In the genomic region with DNA sequence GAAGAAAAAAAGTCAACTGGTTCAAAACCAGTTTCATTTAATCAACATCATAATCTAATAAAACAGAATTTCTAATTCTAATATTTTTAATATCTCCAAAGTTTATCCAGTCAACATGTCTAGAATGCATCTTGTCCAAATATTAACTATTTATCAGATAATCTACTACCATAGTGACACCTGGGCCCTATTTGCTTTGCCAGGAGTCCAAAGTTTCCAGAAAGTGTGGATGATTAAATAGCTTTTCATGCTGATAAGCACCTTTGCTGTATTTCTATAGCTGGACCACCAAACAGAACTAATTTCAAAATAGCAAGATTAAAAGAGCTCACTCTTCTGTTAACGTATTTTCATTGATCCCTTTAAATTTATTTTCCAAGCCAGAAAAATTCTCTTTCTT, we compare ENCODE assay signal across 33 cellular contexts. TPM values are rescaled to one million over a fixed set of nuclear protein-coding genes. Genes with fewer than 3 reads are reported as not detected.
"Had no signal": no experiment of that assay in that cellular context is flagged by ENCODE, and none has a peak within 500 bp of the region (broad histone marks: within the 10 kb centered on the region; RNA-seq: fewer than 3 reads in every experiment).

No MANE protein-coding gene starts in this region.

- ATAC-seq: activated naive CD4-positive, alpha-beta T cell treated with anti-CD3 and anti-CD28 coated beads, Interleukin-2, amount 50 U/mL, for 72 hours; activated T-cell treated with anti-CD3 and anti-CD28 coated beads, Interleukin-2, amount 50 U/mL, for 72 hours; T-helper 17 cell had no signal

- H3K27me3 ChIP-seq: ascending aorta, breast epithelium, cardiac muscle cell, colonic mucosa, esophagus squamous epithelium had no signal

- H3K4me1 Mint-ChIP-seq: brain had no signal

- H3K36me3 ChIP-seq: ascending aorta, breast epithelium, cardiac muscle cell, colonic mucosa, esophagus squamous epithelium had no signal

- DNase-seq: activated CD4-positive, alpha-beta memory T cell treated with anti-CD3 and anti-CD28 coated beads, Interleukin-2, amount 10 ng/mL, durations not matched to agents 7 days and 5 days; activated CD4-positive, alpha-beta T cell treated with anti-CD3 and anti-CD28 coated beads for 1 hour; activated CD4-positive, alpha-beta T cell treated with anti-CD3 and anti-CD28 coated beads for 4 hours; activated CD4-positive, alpha-beta T cell treated with anti-CD3 and anti-CD28 coated beads, Interleukin-2, amount 10 ng/mL, durations not matched to agents 7 days and 5 days; activated CD4-positive, alpha-beta T cell treated with anti-CD3 and anti-CD28 coated beads, Interleukin-2, amount 50 U/mL, for 4 hours; activated CD4-positive, CD25-positive, alpha-beta regulatory T cell; activated CD8-positive, alpha-beta memory T cell treated with anti-CD3 and anti-CD28 coated beads, Interleukin-2, amount 50 U/mL, for 48 hours; activated gamma-delta T cell; activated naive CD4-positive, alpha-beta T cell; activated naive CD4-positive, alpha-beta T cell treated with anti-CD3 and anti-CD28 coated beads, Interleukin-2, amount 10 ng/mL, durations not matched to agents 7 days and 5 days; activated naive CD8-positive, alpha-beta T cell treated with anti-CD3 and anti-CD28 coated beads, Interleukin-2, amount 10 ng/mL, durations not matched to agents 7 days and 5 days; activated T-cell treated with anti-CD3 and anti-CD28 coated beads for 4 hours; activated T-cell treated with anti-CD3 and anti-CD28 coated beads, Interleukin-2, amount 50 U/mL, for 24 hours; activated T-cell treated with anti-CD3 and anti-CD28 coated beads, Interleukin-2, amount 50 U/mL, for 72 hours; central memory CD4-positive, alpha-beta T cell; cerebellar nuclear complex; colonic mucosa; effector CD8-positive, alpha-beta T cell; esophagus squamous epithelium; foreskin melanocyte; head of caudate nucleus; T-helper 1 cell; T-helper 17 cell had no signal

- H3K27ac Mint-ChIP-seq: activated CD4-positive, alpha-beta memory T cell treated with anti-CD3 and anti-CD28 coated beads, Interleukin-2, amount 10 ng/mL, durations not matched to agents 7 days and 5 days; activated CD4-positive, alpha-beta T cell treated with anti-CD3 and anti-CD28 coated beads, Interleukin-2, amount 10 ng/mL, durations not matched to agents 7 days and 5 days; activated naive CD4-positive, alpha-beta T cell treated with anti-CD3 and anti-CD28 coated beads, Interleukin-2, amount 10 ng/mL, durations not matched to agents 7 days and 5 days; activated naive CD4-positive, alpha-beta T cell treated with anti-CD3 and anti-CD28 coated beads, Interleukin-2, amount 50 U/mL, for 72 hours; activated naive CD8-positive, alpha-beta T cell treated with anti-CD3 and anti-CD28 coated beads, Interleukin-2, amount 10 ng/mL, durations not matched to agents 7 days and 5 days; activated T-cell treated with anti-CD3 and anti-CD28 coated beads, Interleukin-2, amount 50 U/mL, for 24 hours; activated T-cell treated with anti-CD3 and anti-CD28 coated beads, Interleukin-2, amount 50 U/mL, for 72 hours; brain; T-helper 17 cell had no signal

- H3K4me3 Mint-ChIP-seq: activated CD4-positive, alpha-beta memory T cell treated with anti-CD3 and anti-CD28 coated beads, Interleukin-2, amount 10 ng/mL, durations not matched to agents 7 days and 5 days; activated CD4-positive, alpha-beta T cell treated with anti-CD3 and anti-CD28 coated beads, Interleukin-2, amount 10 ng/mL, durations not matched to agents 7 days and 5 days; activated naive CD4-positive, alpha-beta T cell treated with anti-CD3 and anti-CD28 coated beads, Interleukin-2, amount 10 ng/mL, durations not matched to agents 7 days and 5 days; activated naive CD8-positive, alpha-beta T cell treated with anti-CD3 and anti-CD28 coated beads, Interleukin-2, amount 10 ng/mL, durations not matched to agents 7 days and 5 days; activated T-cell treated with anti-CD3 and anti-CD28 coated beads, Interleukin-2, amount 50 U/mL, for 24 hours; activated T-cell treated with anti-CD3 and anti-CD28 coated beads, Interleukin-2, amount 50 U/mL, for 72 hours; brain; T-helper 17 cell had no signal

- H3K9me3 Mint-ChIP-seq: activated CD4-positive, alpha-beta memory T cell treated with anti-CD3 and anti-CD28 coated beads, Interleukin-2, amount 10 ng/mL, durations not matched to agents 7 days and 5 days; activated CD4-positive, alpha-beta T cell treated with anti-CD3 and anti-CD28 coated beads, Interleukin-2, amount 10 ng/mL, durations not matched to agents 7 days and 5 days; activated naive CD4-positive, alpha-beta T cell treated with anti-CD3 and anti-CD28 coated beads, Interleukin-2, amount 10 ng/mL, durations not matched to agents 7 days and 5 days; activated naive CD4-positive, alpha-beta T cell treated with anti-CD3 and anti-CD28 coated beads, Interleukin-2, amount 50 U/mL, for 72 hours; activated naive CD8-positive, alpha-beta T cell treated with anti-CD3 and anti-CD28 coated beads, Interleukin-2, amount 10 ng/mL, durations not matched to agents 7 days and 5 days; activated T-cell treated with anti-CD3 and anti-CD28 coated beads, Interleukin-2, amount 50 U/mL, for 24 hours; activated T-cell treated with anti-CD3 and anti-CD28 coated beads, Interleukin-2, amount 50 U/mL, for 72 hours had no signal

- H3K4me3 ChIP-seq: ascending aorta, breast epithelium, cardiac muscle cell, colonic mucosa, esophagus squamous epithelium had no signal

- H3K27ac ChIP-seq: ascending aorta, breast epithelium, cardiac muscle cell, colonic mucosa, epithelial cell of prostate, esophagus squamous epithelium had no signal

- H3K9me3 ChIP-seq: ascending aorta, breast epithelium, colonic mucosa, esophagus squamous epithelium had no signal

- H3K4me1 ChIP-seq: ascending aorta, breast epithelium, colonic mucosa had no signal

- H3K36me3 Mint-ChIP-seq: activated naive CD4-positive, alpha-beta T cell treated with anti-CD3 and anti-CD28 coated beads, Interleukin-2, amount 10 ng/mL, durations not matched to agents 7 days and 5 days; activated naive CD4-positive, alpha-beta T cell treated with anti-CD3 and anti-CD28 coated beads, Interleukin-2, amount 50 U/mL, for 72 hours; activated naive CD8-positive, alpha-beta T cell treated with anti-CD3 and anti-CD28 coated beads, Interleukin-2, amount 10 ng/mL, durations not matched to agents 7 days and 5 days; brain had no signal

RNA-seq across cellular contexts. Expression of a gene that starts 12.3 kb away (rescaled TPM):
- total RNA-seq: activated CD4-positive, alpha-beta memory T cell treated with anti-CD3 and anti-CD28 coated beads, Interleukin-2, amount 10 ng/mL, durations not matched to agents 7 days and 5 days; activated CD4-positive, alpha-beta T cell treated with anti-CD3 and anti-CD28 coated beads, Interleukin-2, amount 10 ng/mL, durations not matched to agents 7 days and 5 days; activated naive CD4-positive, alpha-beta T cell treated with anti-CD3 and anti-CD28 coated beads, Interleukin-2, amount 50 U/mL, for 72 hours; activated naive CD8-positive, alpha-beta T cell treated with anti-CD3 and anti-CD28 coated beads, Interleukin-2, amount 10 ng/mL, durations not matched to agents 7 days and 5 days; activated T-cell treated with anti-CD3 and anti-CD28 coated beads, Interleukin-2, amount 50 U/mL, for 72 hours; ascending aorta; breast epithelium; cardiac muscle cell; colonic mucosa; dermis microvascular lymphatic vessel endothelial cell; endothelial cell of umbilical vein; esophagus squamous epithelium; fibroblast of lung; fibroblast of villous mesenchyme; T-helper 17 cell had no signal

RNA-seq across cellular contexts. Expression of a gene that starts 42.6 kb away (rescaled TPM):
- total RNA-seq: activated CD4-positive, alpha-beta memory T cell treated with anti-CD3 and anti-CD28 coated beads, Interleukin-2, amount 10 ng/mL, durations not matched to agents 7 days and 5 days; activated CD4-positive, alpha-beta T cell treated with anti-CD3 and anti-CD28 coated beads, Interleukin-2, amount 10 ng/mL, durations not matched to agents 7 days and 5 days; activated naive CD4-positive, alpha-beta T cell treated with anti-CD3 and anti-CD28 coated beads, Interleukin-2, amount 50 U/mL, for 72 hours; activated naive CD8-positive, alpha-beta T cell treated with anti-CD3 and anti-CD28 coated beads, Interleukin-2, amount 10 ng/mL, durations not matched to agents 7 days and 5 days; activated T-cell treated with anti-CD3 and anti-CD28 coated beads, Interleukin-2, amount 50 U/mL, for 72 hours; ascending aorta; cardiac muscle cell; endothelial cell of umbilical vein; fibroblast of lung had no signal

RNA-seq across cellular contexts. Expression of a gene that starts 47.2 kb away (rescaled TPM):
- total RNA-seq: activated CD4-positive, alpha-beta memory T cell treated with anti-CD3 and anti-CD28 coated beads, Interleukin-2, amount 10 ng/mL, durations not matched to agents 7 days and 5 days; activated CD4-positive, alpha-beta T cell treated with anti-CD3 and anti-CD28 coated beads, Interleukin-2, amount 10 ng/mL, durations not matched to agents 7 days and 5 days; activated naive CD4-positive, alpha-beta T cell treated with anti-CD3 and anti-CD28 coated beads, Interleukin-2, amount 50 U/mL, for 72 hours; activated naive CD8-positive, alpha-beta T cell treated with anti-CD3 and anti-CD28 coated beads, Interleukin-2, amount 10 ng/mL, durations not matched to agents 7 days and 5 days; activated T-cell treated with anti-CD3 and anti-CD28 coated beads, Interleukin-2, amount 50 U/mL, for 72 hours; ascending aorta; breast epithelium; cardiac muscle cell; colonic mucosa; dermis microvascular lymphatic vessel endothelial cell; endothelial cell of umbilical vein; esophagus squamous epithelium; fibroblast of lung; fibroblast of villous mesenchyme; T-helper 17 cell had no signal
